ENCODE assay signal across 7 cellular contexts in genomic region chr6:107116328-107116892, GRCh38. TPM values are rescaled to one million over a fixed set of nuclear protein-coding genes. Genes with fewer than 3 reads are reported as not detected.
DNase-seq lines count a peak whose midpoint lies in the region; ATAC-seq, FAIRE-seq and TF ChIP-seq lines count a peak whose summit lies in the region.

No MANE protein-coding gene starts in this region.

- no peak for TF ChIP-seq POLR2A in GM12891 (IDR thresholded peaks at IDR 0.05; ENCODE audit: low read depth, low read length)

- no peaks in the 10 kb centered on the region for H3K36me3 Mint-ChIP-seq in mesothelial cell of epicardium

- DNase-seq in GM12891 (ENCODE audit: insufficient read length, low spot score) (no peak), MV-4-11 (lab: John Stamatoyannopoulos, UW) (peak; percentile 77), ecto neural progenitor cell (ENCODE audit: low spot score) (peak; percentile 68), mesothelial cell of epicardium (ENCODE audit: low spot score in 2 of 2, unreplicated experiment in 2 of 2) (peak in 1 of 2 experiments; percentile 47), hepatic stellate cell (ENCODE audit: low spot score) (no peak)

- H3K9me3 Mint-ChIP-seq in mesothelial cell of epicardium = no peaks in the 10 kb centered on the region

- peak overlapping the region; percentile 80 for H3K4me3 Mint-ChIP-seq in mesothelial cell of epicardium

- peak; percentile 16 for TF ChIP-seq CTCF in mesothelial cell of epicardium (IDR thresholded peaks at IDR 0.05; ENCODE audit: unreplicated experiment)

- H3K4me3 ChIP-seq in urinary bladder (ENCODE audit: low read depth, low read length) = peak overlapping the region; percentile 94

- no peaks in the 10 kb centered on the region for H3K36me3 ChIP-seq in urinary bladder (ENCODE audit: insufficient read depth)

- peak; percentile 55 for ATAC-seq in SK-N-SH treated with all-trans-retinoic acid at 6 μM for 48 hours

- WGBS in urinary bladder = 5% methylated on average over 15 of the region's 15 CpGs

- no peaks in the 10 kb centered on the region for H3K4me1 ChIP-seq in urinary bladder (ENCODE audit: insufficient read depth)

- peak; percentile 68 for FAIRE-seq in GM12891 (lab: Jason Lieb, UNC)

- H3K4me1 Mint-ChIP-seq in mesothelial cell of epicardium = peaks cover 18% of the 10 kb centered on the region

- peaks cover 13% of the 10 kb centered on the region for H3K27me3 Mint-ChIP-seq in mesothelial cell of epicardium (ENCODE audit: low read depth)

- no peak overlapping the region for H3K27ac ChIP-seq in urinary bladder (ENCODE audit: low read depth)

- H3K27ac Mint-ChIP-seq in mesothelial cell of epicardium = peak overlapping the region; percentile 91

TF ChIP-seq in GM12891, 5 proteins besides CTCF, POLR2A, EP300 and RAD21:
- no peak for TF ChIP-seq TAF1 (IDR thresholded peaks at IDR 0.05; ENCODE audit: low read depth, low read length)
- TF ChIP-seq SPI1 (IDR thresholded peaks at IDR 0.05; ENCODE audit: low read depth, low read length) = no peak
- TF ChIP-seq POU2F2 (IDR thresholded peaks at IDR 0.05; ENCODE audit: low read depth, low read length) = peak; percentile 47; the same call in 1 of the 2 replicates
- no peak for TF ChIP-seq PAX5 (IDR thresholded peaks at IDR 0.05; ENCODE audit: insufficient read depth, low read length, severe bottlenecking)
- TF ChIP-seq POLR2AphosphoS5 (IDR thresholded peaks at IDR 0.05; ENCODE audit: low read depth, low read length) = no peak

TF ChIP-seq in SK-N-SH treated with all-trans-retinoic acid at 6 μM for 48 hours, 23 proteins besides CTCF, POLR2A, EP300 and RAD21:
- no peak for TF ChIP-seq ZFP3 (CRISPR knock-in tag; IDR thresholded peaks at IDR 0.05)
- no peak for TF ChIP-seq ZNF8 (CRISPR knock-in tag; IDR thresholded peaks at IDR 0.05)
- TF ChIP-seq ZNF565 (CRISPR knock-in tag; conservative IDR thresholded peaks at IDR 0.05; ENCODE audit: low read depth) = no peak
- TF ChIP-seq PATZ1 (CRISPR knock-in tag; IDR thresholded peaks at IDR 0.05; ENCODE audit: borderline replicate concordance) = no peak
- TF ChIP-seq RARB (CRISPR knock-in tag; IDR thresholded peaks at IDR 0.05) = no peak
- no peak for TF ChIP-seq OSR1 (CRISPR knock-in tag; IDR thresholded peaks at IDR 0.05)
- TF ChIP-seq CSDC2 (CRISPR knock-in tag; IDR thresholded peaks at IDR 0.05) = no peak
- TF ChIP-seq ZFP30 (CRISPR knock-in tag; IDR thresholded peaks at IDR 0.05) = no peak
- TF ChIP-seq GLIS3 (CRISPR knock-in tag; IDR thresholded peaks at IDR 0.05) = no peak
- no peak for TF ChIP-seq ZNF70 (CRISPR knock-in tag; IDR thresholded peaks at IDR 0.05)
- TF ChIP-seq ESRRG (CRISPR knock-in tag; IDR thresholded peaks at IDR 0.05) = no peak
- no peak for TF ChIP-seq TCF4 (CRISPR knock-in tag; IDR thresholded peaks at IDR 0.05; ENCODE audit: borderline replicate concordance)
- no peak for TF ChIP-seq SNAI2 (CRISPR knock-in tag; IDR thresholded peaks at IDR 0.05)
- no peak for TF ChIP-seq BACH2 (CRISPR knock-in tag; IDR thresholded peaks at IDR 0.05; ENCODE audit: borderline replicate concordance)
TF ChIP-seq in SK-N-SH treated with all-trans-retinoic acid at 6 μM for 48 hours: peak in this region for 0.

RNA-seq across cellular contexts. Expression of gene BEND3, which starts 1.1 kb away (rescaled TPM):
- 8.8 TPM for polyA plus RNA-seq in GM12891 (2012; ENCODE audit: low read depth, missing spikeins)
- 10.3 to 10.5 TPM (median 10.4 TPM) in 3 replicates for total RNA-seq in mesothelial cell of epicardium
- total RNA-seq in urinary bladder = 3.0 TPM
- polyA plus RNA-seq in urinary bladder = 1.0 TPM

Comparison
In these comparisons a context has a peak if more than half of its experiments do, and no peak if none do; other contexts are left out.
1. DNase-seq: peak in MV-4-11 (single experiment) and ecto neural progenitor cell (single experiment); none in GM12891 (single experiment) and hepatic stellate cell (single experiment).